In the genomic region with DNA sequence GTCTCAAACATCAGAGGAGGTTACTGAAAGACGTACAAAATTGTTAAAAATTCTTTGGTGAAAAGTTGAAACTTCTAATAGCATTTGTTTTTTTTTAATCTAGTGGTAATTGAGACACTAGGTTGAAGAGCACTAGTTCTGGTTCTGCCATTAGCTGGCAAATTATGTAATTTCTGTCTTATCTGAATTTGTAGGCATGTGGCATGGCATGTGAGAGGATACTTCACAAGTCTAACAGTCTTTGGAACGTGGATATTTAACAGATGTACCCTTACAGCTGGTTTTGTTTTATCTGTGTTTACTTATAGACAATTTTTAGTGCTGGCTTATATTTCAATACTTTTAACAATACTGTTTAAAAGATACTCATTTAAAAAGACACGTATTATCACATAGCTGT, we compare ENCODE assay signal across 19 cellular contexts. TPM values are rescaled to one million over a fixed set of nuclear protein-coding genes. Genes with fewer than 3 reads are reported as not detected.
DNase-seq lines count a peak whose midpoint lies in the region; ATAC-seq and TF ChIP-seq lines count a peak whose summit lies in the region.
"Had no signal": no experiment of that assay in that cellular context is flagged by ENCODE, and none has a peak within 500 bp of the region (broad histone marks: within the 10 kb centered on the region; RNA-seq: fewer than 3 reads in every experiment).

No MANE protein-coding gene starts in this region.

- 64% methylated on average over 3 of the region's 3 CpGs for WGBS in right cardiac atrium
- 76% methylated on average over 3 of the region's 3 CpGs for WGBS in smooth muscle cell (ENCODE audit: low lambda C conversion rate)

- H4K20me1 ChIP-seq in smooth muscle cell (ENCODE audit: low read depth), result no peaks in the 10 kb centered on the region

- H2AFZ ChIP-seq in smooth muscle cell (ENCODE audit: low read depth), result no peak overlapping the region
- H2AFZ ChIP-seq: GM23338 had no signal

- no peak for DNase-seq in Right ventricle myocardium inferior (ENCODE audit: missing footprints)
- no peak for DNase-seq in right cardiac atrium
- no peak for DNase-seq in SK-N-MC (ENCODE audit: low read depth, low spot score)
- DNase-seq in fibroblast of peridontal ligament (ENCODE audit: extremely low read depth), result peak; percentile 18
- no peak for DNase-seq in left ventricle myocardium superior
- no peak for DNase-seq in smooth muscle cell (lab: John Stamatoyannopoulos, UW; ENCODE audit: unreplicated experiment)
- no peak for DNase-seq in NCI-H1436 (lab: John Stamatoyannopoulos, UW)
- DNase-seq: AML-193; Caco-2; CD4-positive, alpha-beta T cell; DMS153; DMS79; GDM1; HCEC 1CT had no signal

- no peak overlapping the region for H3K4me3 ChIP-seq in right cardiac atrium (ENCODE audit: low read length)
- H3K4me3 ChIP-seq in SK-N-MC, result no peak overlapping the region
- H3K4me3 ChIP-seq in smooth muscle cell, result no peak overlapping the region
- H3K4me3 ChIP-seq: A549, GM23338 had no signal

- H3K27me3 ChIP-seq in right cardiac atrium (ENCODE audit: control insufficient read depth, insufficient read depth) (no peaks in the 10 kb centered on the region), smooth muscle cell (ENCODE audit: low read depth) (no peaks in the 10 kb centered on the region)

- no peak for TF ChIP-seq CTCF in smooth muscle cell (IDR thresholded peaks at IDR 0.05; ENCODE audit: borderline replicate concordance, insufficient read depth, poor library complexity, severe bottlenecking)

- no peaks in the 10 kb centered on the region for H3F3A ChIP-seq in smooth muscle cell (ENCODE audit: low read depth)

- no peaks in the 10 kb centered on the region for H3K4me1 ChIP-seq in right cardiac atrium (ENCODE audit: control insufficient read depth, insufficient read depth, low read length)
- peaks cover 31% of the 10 kb centered on the region for H3K4me1 ChIP-seq in smooth muscle cell (ENCODE audit: low read depth)

- peaks cover 27% of the 10 kb centered on the region for H3K79me2 ChIP-seq in smooth muscle cell (ENCODE audit: low read depth)

- H3K9ac ChIP-seq in SK-N-MC (ENCODE audit: insufficient read length) (peak overlapping the region; percentile 20), smooth muscle cell (ENCODE audit: low read depth) (no peak overlapping the region)

- H3K9me3 ChIP-seq in right cardiac atrium (ENCODE audit: control insufficient read depth, low read length) (no peaks in the 10 kb centered on the region), SK-N-MC (ENCODE audit: low read depth, low read length) (no peaks in the 10 kb centered on the region), smooth muscle cell (replicated peaks; ENCODE audit: low read depth) (no peaks in the 10 kb centered on the region)
- H3K9me3 ChIP-seq: A549, Caco-2 had no signal

- H3K4me2 ChIP-seq in smooth muscle cell, result no peak overlapping the region
- H3K4me2 ChIP-seq: A549, GM23338 had no signal

- H3K36me3 ChIP-seq in SK-N-MC (ENCODE audit: insufficient read depth, low read length) (peaks cover 60% of the 10 kb centered on the region), smooth muscle cell (ENCODE audit: low read depth) (peaks cover 8% of the 10 kb centered on the region)

- ATAC-seq in Right ventricle myocardium inferior, result peak; percentile 49
- no peak for ATAC-seq in right cardiac atrium
- ATAC-seq in left ventricle myocardium superior, result peak; percentile 62
- ATAC-seq in HG03520 (IDR thresholded peaks at IDR 0.05; ENCODE audit: unreplicated experiment), result no peak
- ATAC-seq: A549, GM23338, HepG2 had no signal

- H3K27ac ChIP-seq in right cardiac atrium (ENCODE audit: low read length) (no peak overlapping the region), SK-N-MC (no peak overlapping the region), smooth muscle cell (ENCODE audit: low read depth) (no peak overlapping the region)
- H3K27ac ChIP-seq: 22Rv1, A549 had no signal

- intact Hi-C loops in Right ventricle myocardium inferior (cut with DNase I), result loop anchor here (2.0 kb wide), 1 partner anchor 17 kb away; no protein-coding TSS in a partner anchor
- intact Hi-C loops in right cardiac atrium (cut with DNase I), result no loop called here
- intact Hi-C loops in left ventricle myocardium superior (cut with micrococcal nuclease), result no loop called here

RNA-seq across cellular contexts. Expression of gene SNAPC1, which starts 6.0 kb away (rescaled TPM):
- total RNA-seq in Right ventricle myocardium inferior (11.8 TPM), right cardiac atrium (10 to 100 TPM in 1 of 4 donors, 1 to 10 TPM in 3; 6.1 to 12.9 (median 8.8) TPM), left ventricle myocardium superior (14.5 TPM), smooth muscle cell (13.3 and 13.5 TPM in 2 replicates)
- polyA plus RNA-seq in right cardiac atrium (10.5 TPM), smooth muscle cell (6.1 and 8.4 TPM in 2 replicates)

RNA-seq across cellular contexts. Expression of gene SYT16, which starts 44.3 kb away (rescaled TPM):
- total RNA-seq in Right ventricle myocardium inferior (not detected), right cardiac atrium (under 1 TPM; 0.25 to 0.91 (median 0.42) TPM), left ventricle myocardium superior (not detected), smooth muscle cell (1.0 and 2.4 TPM in 2 replicates)
- polyA plus RNA-seq in right cardiac atrium (0.09 TPM), smooth muscle cell (1.1 TPM in 1 of 2 replicates, not detected in the other)
- total RNA-seq: CD4-positive, alpha-beta T cell; HepG2 had no signal
- polyA plus RNA-seq: HepG2 had no signal

Comparison
In these comparisons a context has a peak if more than half of its experiments do, and no peak if none do; other contexts are left out.
1. ATAC-seq: peak in Right ventricle myocardium inferior (single experiment) and left ventricle myocardium superior (single experiment); none in right cardiac atrium (0 of 2) and HG03520 (single experiment).